Comparison of ENCODE assay signal across 1 cellular context in the genomic region with DNA sequence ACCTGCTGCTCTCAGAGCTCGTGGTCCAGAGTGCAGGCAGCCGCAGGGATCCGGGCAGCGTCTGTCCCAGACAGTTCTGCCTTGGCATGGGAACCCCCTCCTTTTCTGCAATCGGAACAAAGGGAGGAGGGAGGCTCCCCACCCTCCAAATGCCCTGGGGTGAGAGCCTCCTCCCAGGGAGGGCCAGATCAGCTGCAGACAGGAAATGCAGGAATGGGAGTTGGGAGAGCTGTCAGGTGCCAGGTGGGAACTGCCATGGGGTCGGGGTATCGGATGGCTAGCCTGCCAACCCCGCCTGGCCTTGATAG.
TF ChIP-seq lines count a peak whose summit lies in the region.

A gene with protein sequence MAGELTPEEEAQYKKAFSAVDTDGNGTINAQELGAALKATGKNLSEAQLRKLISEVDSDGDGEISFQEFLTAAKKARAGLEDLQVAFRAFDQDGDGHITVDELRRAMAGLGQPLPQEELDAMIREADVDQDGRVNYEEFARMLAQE (minus strand): TSS at position 78 of the 308 bp plus-strand sequence. CDS start 132 bp downstream, outside the sequence.

TF ChIP-seq in HepG2, 621 proteins besides CTCF, POLR2A, EP300 and RAD21:
- no peak for TF ChIP-seq ZNF256 (CRISPR knock-in tag; conservative IDR thresholded peaks at IDR 0.05)
